35 cellular contexts compared by ENCODE assay signal in the genomic region with DNA sequence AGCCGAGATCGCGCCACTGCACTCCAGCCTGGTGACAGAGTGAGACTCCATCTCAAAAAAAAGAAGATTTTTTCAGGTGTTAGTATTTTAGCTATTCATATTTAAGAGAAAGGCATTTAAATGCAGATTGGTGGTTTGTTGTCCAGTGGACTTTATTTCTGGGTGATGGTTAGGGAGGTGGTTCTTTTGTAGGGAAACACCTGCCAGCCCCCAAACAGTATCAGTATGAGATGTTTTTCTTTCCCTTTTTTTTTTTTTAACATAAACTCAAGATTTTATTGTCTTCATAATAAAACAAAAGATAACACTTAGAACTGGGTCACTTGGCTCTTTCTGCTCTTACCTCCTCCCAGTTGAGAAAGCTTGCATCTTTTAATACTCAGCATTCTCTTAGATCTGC.
"Had no signal": no experiment of that assay in that cellular context is flagged by ENCODE, and none has a peak within 500 bp of the region (broad histone marks: within the 10 kb centered on the region; RNA-seq: fewer than 3 reads in every experiment).

No MANE protein-coding gene starts in this region.

- H3K9me3 ChIP-seq: ascending aorta, Peyer's patch, SJSA1, SK-N-SH had no signal

- H3K27me3 Mint-ChIP-seq: activated CD4-positive, alpha-beta T cell treated with anti-CD3 and anti-CD28 coated beads for 36 hours; activated CD4-positive, alpha-beta T cell treated with anti-CD3 and anti-CD28 coated beads, Interleukin-2, amount 10 ng/mL, durations not matched to agents 7 days and 5 days; activated CD8-positive, alpha-beta memory T cell treated with anti-CD3 and anti-CD28 coated beads, Interleukin-2, amount 10 ng/mL, durations not matched to agents 7 days and 5 days; activated naive CD4-positive, alpha-beta T cell treated with anti-CD3 and anti-CD28 coated beads, Interleukin-2, amount 10 ng/mL, durations not matched to agents 7 days and 5 days; activated naive CD8-positive, alpha-beta T cell; central memory CD8-positive, alpha-beta T cell had no signal

- H3K4me1 ChIP-seq: ascending aorta, Peyer's patch, SJSA1 had no signal

- H3K27me3 ChIP-seq: ascending aorta, cardiac muscle cell, Peyer's patch, SJSA1 had no signal

- H3K27ac ChIP-seq: ascending aorta, cardiac muscle cell, Peyer's patch, SJSA1 had no signal

- H3K9ac ChIP-seq: SK-N-SH had no signal

- H3K9me3 Mint-ChIP-seq: activated CD4-positive, alpha-beta T cell treated with anti-CD3 and anti-CD28 coated beads, Interleukin-2, amount 10 ng/mL, durations not matched to agents 7 days and 5 days; activated naive CD4-positive, alpha-beta T cell treated with anti-CD3 and anti-CD28 coated beads, Interleukin-2, amount 10 ng/mL, durations not matched to agents 7 days and 5 days; central memory CD8-positive, alpha-beta T cell; T-helper 1 cell treated with Interleukin-12 subunit alpha and Interleukin-12 subunit beta and Interleukin-4 antibody, amounts not matched to agents 30 μg/mL and 1 μg/mL, for 36 hours; T-helper 2 cell treated with Interferon-gamma antibody and Interleukin-4, amounts not matched to agents 5 μg/mL and 100 μg/mL, for 36 hours had no signal

- H3K27ac Mint-ChIP-seq: activated CD4-positive, alpha-beta T cell treated with anti-CD3 and anti-CD28 coated beads for 36 hours; activated CD4-positive, alpha-beta T cell treated with anti-CD3 and anti-CD28 coated beads, Interleukin-2, amount 10 ng/mL, durations not matched to agents 7 days and 5 days; activated CD8-positive, alpha-beta memory T cell treated with anti-CD3 and anti-CD28 coated beads, Interleukin-2, amount 10 ng/mL, durations not matched to agents 7 days and 5 days; activated naive CD4-positive, alpha-beta T cell treated with anti-CD3 and anti-CD28 coated beads, Interleukin-2, amount 10 ng/mL, durations not matched to agents 7 days and 5 days; activated naive CD8-positive, alpha-beta T cell; T-helper 1 cell treated with Interleukin-12 subunit alpha and Interleukin-12 subunit beta and Interleukin-4 antibody, amounts not matched to agents 30 μg/mL and 1 μg/mL, for 36 hours; T-helper 2 cell treated with Interferon-gamma antibody and Interleukin-4, amounts not matched to agents 5 μg/mL and 100 μg/mL, for 36 hours had no signal

- ATAC-seq: activated CD4-positive, alpha-beta T cell treated with anti-CD3 and anti-CD28 coated beads for 36 hours; activated CD4-positive, CD25-positive, alpha-beta regulatory T cell treated with anti-CD3 and anti-CD28 coated beads, Interleukin-2, amount 50 U/mL, for 24 hours; activated CD8-positive, alpha-beta memory T cell treated with anti-CD3 and anti-CD28 coated beads, Interleukin-2, amount 10 ng/mL, durations not matched to agents 7 days and 5 days; PC-3 had no signal

- DNase-seq: activated CD4-positive, alpha-beta T cell treated with anti-CD3 and anti-CD28 coated beads for 36 hours; activated CD4-positive, alpha-beta T cell treated with anti-CD3 and anti-CD28 coated beads, Interleukin-2, amount 10 ng/mL, durations not matched to agents 7 days and 5 days; activated CD4-positive, alpha-beta T cell treated with anti-CD3 and anti-CD28 coated beads, Interleukin-2, amount 50 U/mL, for 48 hours; activated CD8-positive, alpha-beta memory T cell treated with anti-CD3 and anti-CD28 coated beads for 24 hours; activated CD8-positive, alpha-beta memory T cell treated with anti-CD3 and anti-CD28 coated beads, Interleukin-2, amount 10 ng/mL, durations not matched to agents 7 days and 5 days; activated CD8-positive, alpha-beta memory T cell treated with anti-CD3 and anti-CD28 coated beads, Interleukin-2, amount 50 U/mL, for 48 hours; activated effector memory CD4-positive, alpha-beta T cell treated with Interleukin-2 at 50 U/mL for 16 hours; activated naive CD4-positive, alpha-beta T cell treated with anti-CD3 and anti-CD28 coated beads, Interleukin-2, amount 10 ng/mL, durations not matched to agents 7 days and 5 days; amygdala; Kasumi-1; KG1; MM.1S; MV-4-11; NCI-H1092; NCI-H1436 treated with DMSO at 0.1 percent for 48 hours; NCI-H1694 treated with DMSO at 0.1 percent for 48 hours; NCI-H2029; NCI-H2171; NCI-H510A; NCI-H526; NCI-H748 treated with DMSO at 0.1 percent for 48 hours; NK-92 treated with Interleukin-12 subunit alpha and Interleukin-12 subunit beta, amount 100 ng/mL, for 24 hours; PC-3; Peyer's patch; RPMI8226; SHP77 treated with DMSO at 0.1 percent for 48 hours; SK-N-SH had no signal

- H3K4me3 Mint-ChIP-seq: activated CD4-positive, alpha-beta T cell treated with anti-CD3 and anti-CD28 coated beads for 36 hours; activated CD4-positive, alpha-beta T cell treated with anti-CD3 and anti-CD28 coated beads, Interleukin-2, amount 10 ng/mL, durations not matched to agents 7 days and 5 days; activated CD8-positive, alpha-beta memory T cell treated with anti-CD3 and anti-CD28 coated beads, Interleukin-2, amount 10 ng/mL, durations not matched to agents 7 days and 5 days; activated naive CD4-positive, alpha-beta T cell treated with anti-CD3 and anti-CD28 coated beads, Interleukin-2, amount 10 ng/mL, durations not matched to agents 7 days and 5 days; activated naive CD8-positive, alpha-beta T cell; central memory CD8-positive, alpha-beta T cell; T-helper 1 cell treated with Interleukin-12 subunit alpha and Interleukin-12 subunit beta and Interleukin-4 antibody, amounts not matched to agents 30 μg/mL and 1 μg/mL, for 36 hours; T-helper 2 cell treated with Interferon-gamma antibody and Interleukin-4, amounts not matched to agents 5 μg/mL and 100 μg/mL, for 36 hours had no signal

- H3K4me2 ChIP-seq: SK-N-SH had no signal
